In genomic region chr12:106837782-106838181, GRCh38 we compare ENCODE assay signal across 23 cellular contexts.
A peak's percentile ranks its signal among the peaks of the same experiment; 100 is the strongest.
DNase-seq lines count a peak whose midpoint lies in the region; ATAC-seq and TF ChIP-seq lines count a peak whose summit lies in the region.
"Had no signal": no experiment of that assay in that cellular context is flagged by ENCODE, and none has a peak within 500 bp of the region (broad histone marks: within the 10 kb centered on the region; RNA-seq: fewer than 3 reads in every experiment).

No MANE protein-coding gene starts in this region.

- peaks cover 7% of the 10 kb centered on the region for H3K36me3 Mint-ChIP-seq in T-helper 17 cell (ENCODE audit: low read depth)
- H3K36me3 Mint-ChIP-seq in effector memory CD8-positive, alpha-beta T cell (ENCODE audit: insufficient read depth): peaks cover 5% of the 10 kb centered on the region

- no peak overlapping the region for H3K4me3 Mint-ChIP-seq in T-helper 17 cell
- H3K4me3 Mint-ChIP-seq in effector memory CD8-positive, alpha-beta T cell: no peak overlapping the region
- H3K4me3 Mint-ChIP-seq: CD14-positive monocyte; CD4-positive, alpha-beta T cell; CD8-positive, alpha-beta memory T cell; GM23338; HFFc6 had no signal

- H3K9me3 ChIP-seq in T-helper 17 cell (ENCODE audit: control insufficient read depth, low read length, poor library complexity, severe bottlenecking) (no peaks in the 10 kb centered on the region), mucosa of descending colon (no peaks in the 10 kb centered on the region), mammary epithelial cell (replicated peaks; ENCODE audit: insufficient read depth, low read length) (no peaks in the 10 kb centered on the region)
- H3K9me3 ChIP-seq: A549; BE2C; BLaER1 treated with 17β-estradiol and CSF1 and Interleukin-3, amounts not matched to agents 10 nM and 100 nM; HAP-1 had no signal

- H3K9ac ChIP-seq in mammary epithelial cell (ENCODE audit: insufficient read depth, low read length): no peak overlapping the region
- H3K9ac ChIP-seq: BLaER1 treated with 17β-estradiol and CSF1 and Interleukin-3, amounts not matched to agents 10 nM and 100 nM had no signal

- no peak overlapping the region for H3K27ac ChIP-seq in mammary epithelial cell (ENCODE audit: insufficient read depth, low read depth, low read length)
- H3K27ac ChIP-seq: A549; BLaER1 treated with 17β-estradiol and CSF1 and Interleukin-3, amounts not matched to agents 10 nM and 100 nM had no signal

- ATAC-seq in T-helper 17 cell (no peak), mucosa of descending colon (peak; percentile 75), GM19467 (IDR thresholded peaks at IDR 0.05; ENCODE audit: unreplicated experiment) (no peak)
- ATAC-seq in effector memory CD8-positive, alpha-beta T cell (replicated peaks): no peak
- ATAC-seq: A549, GM12878, GM23338 had no signal

- no TSS peak for BruUV-seq in mammary epithelial cell (replicated peaks; lab: Mats Ljungman, UMichigan)

- no peak overlapping the region for H3K4me3 ChIP-seq in mucosa of descending colon
- no peak overlapping the region for H3K4me3 ChIP-seq in mammary epithelial cell (replicated peaks in 1 of 3; ENCODE audit: insufficient read depth in 1 of 3, low read depth in 2 of 3, low read length in 3 of 3)
- H3K4me3 ChIP-seq: A549; BLaER1 treated with 17β-estradiol and CSF1 and Interleukin-3, amounts not matched to agents 10 nM and 100 nM; GM12878; GM23338; HAP-1 had no signal

- H3K27me3 ChIP-seq in mammary epithelial cell (ENCODE audit: insufficient read depth, low read length): no peaks in the 10 kb centered on the region
- H3K27me3 ChIP-seq: BE2C; BLaER1 treated with 17β-estradiol and CSF1 and Interleukin-3, amounts not matched to agents 10 nM and 100 nM had no signal

- H3K79me2 ChIP-seq in mammary epithelial cell (ENCODE audit: insufficient read depth, low read length): no peaks in the 10 kb centered on the region

- H3K27me3 Mint-ChIP-seq in T-helper 17 cell: no peaks in the 10 kb centered on the region
- H3K27me3 Mint-ChIP-seq in effector memory CD8-positive, alpha-beta T cell: no peaks in the 10 kb centered on the region
- H3K27me3 Mint-ChIP-seq: CD4-positive, alpha-beta T cell; CD8-positive, alpha-beta memory T cell had no signal

- peaks cover 36% of the 10 kb centered on the region for H3K4me1 Mint-ChIP-seq in T-helper 17 cell
- peaks cover 14 to 32% of the 10 kb centered on the region in 2 donors for H3K4me1 Mint-ChIP-seq in effector memory CD8-positive, alpha-beta T cell (ENCODE audit: low read depth in 2 of 2)
- H3K4me1 Mint-ChIP-seq: CD14-positive monocyte had no signal

- H3K4me1 ChIP-seq in mucosa of descending colon (ENCODE audit: low read depth) (peaks cover 15% of the 10 kb centered on the region), mammary epithelial cell (ENCODE audit: insufficient read depth, low read length) (no peaks in the 10 kb centered on the region)

- TF ChIP-seq CTCF in mucosa of descending colon (IDR thresholded peaks at IDR 0.05): no peak
- TF ChIP-seq CTCF in mammary epithelial cell (conservative IDR thresholded peaks at IDR 0.05 in 1 of 2, IDR thresholded peaks at IDR 0.05 in 1 of 2; ENCODE audit: extremely low read depth in 1 of 2, insufficient read depth in 1 of 2, low read depth in 1 of 2, low read length in 2 of 2): no peak

- DNase-seq in T-helper 17 cell: no peak
- DNase-seq in effector memory CD8-positive, alpha-beta T cell: no peak
- peak in 1 of 3 donors; percentile 24 for DNase-seq in mucosa of descending colon
- no peak for DNase-seq in mammary epithelial cell
- no peak for DNase-seq in NCI-H2029 treated with DMSO at 0.1 percent for 48 hours (lab: John Stamatoyannopoulos, UW)
- DNase-seq: 8988T; ACHN; AML-193; BE2C; CD4-positive, alpha-beta T cell; CD8-positive, alpha-beta memory T cell; DMS 273 treated with DMSO at 0.1 percent for 48 hours; DMS79; EL; GDM1; HFFc6 had no signal

- CTCF ChIA-PET in mammary epithelial cell (lab: Charles Lee; ENCODE audit: low non-redundant PET): no interaction called here

- 95% methylated on average over 4 of the region's 8 CpGs for WGBS in mammary epithelial cell (ENCODE audit: low coverage, missing lambda C conversion rate)

- H3K36me3 ChIP-seq in mucosa of descending colon (ENCODE audit: low read depth): no peaks in the 10 kb centered on the region
- H3K36me3 ChIP-seq in mammary epithelial cell (ENCODE audit: insufficient read depth, low read length): no peaks in the 10 kb centered on the region
- H3K36me3 ChIP-seq: HAP-1 had no signal

- peak overlapping the region; percentile 51 for H3K27ac Mint-ChIP-seq in T-helper 17 cell
- H3K27ac Mint-ChIP-seq in effector memory CD8-positive, alpha-beta T cell: peak overlapping the region; percentile 54 to 79
- H3K27ac Mint-ChIP-seq: CD4-positive, alpha-beta T cell; GM23338; HFFc6 had no signal

- no peaks in the 10 kb centered on the region for H3K9me3 Mint-ChIP-seq in effector memory CD8-positive, alpha-beta T cell
- H3K9me3 Mint-ChIP-seq: CD4-positive, alpha-beta T cell; CD8-positive, alpha-beta memory T cell; GM23338; HFFc6 had no signal

- H3K4me2 ChIP-seq in mammary epithelial cell (ENCODE audit: insufficient read depth, low read depth, low read length): no peak overlapping the region
- H3K4me2 ChIP-seq: A549; BLaER1 treated with 17β-estradiol and CSF1 and Interleukin-3, amounts not matched to agents 10 nM and 100 nM; GM23338 had no signal

- no peak overlapping the region for H2AFZ ChIP-seq in mammary epithelial cell (ENCODE audit: low read depth, low read length)
- H2AFZ ChIP-seq: GM23338 had no signal

- in situ Hi-C loops in mammary epithelial cell (cut with MboI; ENCODE audit: low sequenced_read_pairs in 2 of 2): loop anchor here (25.0 kb wide), 1 partner anchor 450 kb away; no protein-coding TSS in a partner anchor

- dilution Hi-C loops in mammary epithelial cell (cut with HindIII; ENCODE audit: low sequenced_read_pairs): no loop called here

- intact Hi-C loops in mucosa of descending colon (cut with DNase I, micrococcal nuclease): no loop called here
- intact Hi-C loops in mammary epithelial cell (cut with micrococcal nuclease): no loop called here

- H4K20me1 ChIP-seq in mammary epithelial cell (ENCODE audit: insufficient read depth, low read length): no peaks in the 10 kb centered on the region
